In the genomic region with DNA sequence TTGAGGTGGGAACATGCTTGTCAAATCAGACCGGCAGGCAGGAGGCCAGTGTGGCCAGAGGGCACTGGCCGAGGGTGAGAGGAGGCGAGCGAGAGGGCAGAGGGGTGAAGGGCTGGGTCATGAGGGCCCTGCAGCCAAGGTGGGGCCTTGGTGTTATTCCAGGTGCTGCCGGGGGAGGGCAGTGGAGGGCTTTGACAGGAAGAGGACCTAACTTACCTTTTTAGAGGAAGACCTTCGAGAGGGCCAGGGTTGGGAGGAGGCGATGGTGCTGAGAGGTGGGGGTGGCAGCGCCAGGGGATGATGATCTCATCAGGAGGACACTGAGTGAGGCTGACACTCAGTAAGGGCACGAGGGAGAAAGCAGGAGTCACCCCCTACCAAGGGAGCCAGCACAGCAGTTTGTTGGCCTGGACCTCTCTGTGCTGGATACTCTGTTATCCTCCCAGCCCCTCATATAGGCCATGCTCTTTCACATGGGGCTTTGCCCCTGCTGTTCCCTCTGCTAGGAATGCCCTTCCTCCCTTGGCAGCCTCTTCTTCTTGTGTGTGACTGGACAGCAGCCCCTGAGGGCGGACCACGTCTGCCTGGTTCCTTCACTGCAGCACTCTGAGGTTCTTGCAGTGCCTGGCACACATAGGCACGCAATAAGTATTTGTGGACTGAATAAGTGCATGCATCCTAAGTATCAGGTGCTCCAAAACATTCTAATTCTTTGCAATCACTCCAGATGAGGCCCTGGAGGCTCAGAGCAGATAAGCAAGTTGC, we compare ENCODE assay signal across 13 cellular contexts. TPM values are rescaled to one million over a fixed set of nuclear protein-coding genes. Genes with fewer than 3 reads are reported as not detected.
DNase-seq lines count a peak whose midpoint lies in the region; ATAC-seq and TF ChIP-seq lines count a peak whose summit lies in the region.
"Had no signal": no experiment of that assay in that cellular context is flagged by ENCODE, and none has a peak within 500 bp of the region (broad histone marks: within the 10 kb centered on the region; RNA-seq: fewer than 3 reads in every experiment).

No MANE protein-coding gene starts in this region.

- peak overlapping the region; percentile 8 for H3K4me3 Mint-ChIP-seq in activated naive CD4-positive, alpha-beta T cell treated with anti-CD3 and anti-CD28 coated beads, Interleukin-2, amount 50 U/mL, for 24 hours
- no peak overlapping the region for H3K4me3 Mint-ChIP-seq in activated CD8-positive, alpha-beta memory T cell treated with anti-CD3 and anti-CD28 coated beads, Interleukin-2, amount 10 ng/mL, durations not matched to agents 7 days and 5 days
- H3K4me3 Mint-ChIP-seq in type B pancreatic cell = no peak overlapping the region
- H3K4me3 Mint-ChIP-seq: B cell, GM23338 had no signal

- no peak for TF ChIP-seq POLR2A in esophagus muscularis mucosa (IDR thresholded peaks at IDR 0.05; ENCODE audit: low read depth)

- 88% methylated on average over 11 of the region's 12 CpGs for WGBS in hepatocyte (ENCODE audit: low lambda C conversion rate, missing lambda C conversion rate)
- 81% methylated on average over 11 of the region's 12 CpGs for WGBS in esophagus muscularis mucosa

- CTCF ChIA-PET in activated CD8-positive, alpha-beta memory T cell treated with anti-CD3 and anti-CD28 coated beads, Interleukin-2, amount 10 ng/mL, durations not matched to agents 7 days and 5 days (lab: Charles Lee) = interaction anchor here (0.9 to 2.9 kb wide), 8 partner anchors 8 to 319 kb away, joined by 3 to 27 read pairs (median 8); a partner anchor contains a TSS

- H3K9me3 Mint-ChIP-seq in activated naive CD4-positive, alpha-beta T cell treated with anti-CD3 and anti-CD28 coated beads, Interleukin-2, amount 50 U/mL, for 24 hours = no peaks in the 10 kb centered on the region
- H3K9me3 Mint-ChIP-seq in activated CD8-positive, alpha-beta memory T cell treated with anti-CD3 and anti-CD28 coated beads, Interleukin-2, amount 10 ng/mL, durations not matched to agents 7 days and 5 days (ENCODE audit: low read depth) = no peaks in the 10 kb centered on the region
- H3K9me3 Mint-ChIP-seq in type B pancreatic cell = no peaks in the 10 kb centered on the region
- H3K9me3 Mint-ChIP-seq: GM23338 had no signal

- no peak overlapping the region for H3K4me3 ChIP-seq in hepatocyte
- H3K4me3 ChIP-seq in esophagus muscularis mucosa = no peak overlapping the region
- H3K4me3 ChIP-seq: GM23338, testis had no signal

- TF ChIP-seq CTCF in hepatocyte (IDR thresholded peaks at IDR 0.05; ENCODE audit: poor library complexity) (peak; percentile 13), type B pancreatic cell (conservative IDR thresholded peaks at IDR 0.05) (peak; percentile 46), esophagus muscularis mucosa (IDR thresholded peaks at IDR 0.05) (no peak)

- H3K4me2 ChIP-seq in hepatocyte = no peak overlapping the region
- H3K4me2 ChIP-seq: GM23338 had no signal

- no peak for DNase-seq in activated naive CD4-positive, alpha-beta T cell treated with anti-CD3 and anti-CD28 coated beads, Interleukin-2, amount 50 U/mL, for 16 hours
- peak; percentile 40 for DNase-seq in activated CD8-positive, alpha-beta memory T cell treated with anti-CD3 and anti-CD28 coated beads, Interleukin-2, amount 10 ng/mL, durations not matched to agents 7 days and 5 days
- no peak for DNase-seq in hepatocyte (ENCODE audit: low spot score)
- peak; percentile 63 for DNase-seq in type B pancreatic cell (ENCODE audit: extremely low spot score, unreplicated experiment)
- no peak for DNase-seq in stimulated activated CD4-positive, alpha-beta T cell treated with anti-CD3 and anti-CD28 coated beads, Interleukin-4, amount 100 ng/mL, for 1 hour
- no peak for DNase-seq in esophagus muscularis mucosa (ENCODE audit: extremely low spot score)
- no peak for DNase-seq in NCI-H2227 (lab: John Stamatoyannopoulos, UW; ENCODE audit: unreplicated experiment)
- DNase-seq: NCI-H2081 treated with DMSO at 0.1 percent for 48 hours, testis had no signal

- H4K20me1 ChIP-seq in hepatocyte (ENCODE audit: insufficient read depth, poor library complexity, severe bottlenecking) = no peaks in the 10 kb centered on the region

- peaks cover 16% of the 10 kb centered on the region for H3K4me1 Mint-ChIP-seq in activated naive CD4-positive, alpha-beta T cell treated with anti-CD3 and anti-CD28 coated beads, Interleukin-2, amount 50 U/mL, for 24 hours
- peaks cover 88% of the 10 kb centered on the region for H3K4me1 Mint-ChIP-seq in activated CD8-positive, alpha-beta memory T cell treated with anti-CD3 and anti-CD28 coated beads, Interleukin-2, amount 10 ng/mL, durations not matched to agents 7 days and 5 days
- H3K4me1 Mint-ChIP-seq in type B pancreatic cell (ENCODE audit: unreplicated experiment) = peaks cover 15% of the 10 kb centered on the region
- H3K4me1 Mint-ChIP-seq: B cell had no signal

- H3K36me3 Mint-ChIP-seq in activated naive CD4-positive, alpha-beta T cell treated with anti-CD3 and anti-CD28 coated beads, Interleukin-2, amount 50 U/mL, for 24 hours = no peaks in the 10 kb centered on the region
- no peaks in the 10 kb centered on the region for H3K36me3 Mint-ChIP-seq in activated CD8-positive, alpha-beta memory T cell treated with anti-CD3 and anti-CD28 coated beads, Interleukin-2, amount 10 ng/mL, durations not matched to agents 7 days and 5 days
- H3K36me3 Mint-ChIP-seq in type B pancreatic cell = no peaks in the 10 kb centered on the region

- no peaks in the 10 kb centered on the region for H3K27me3 Mint-ChIP-seq in activated naive CD4-positive, alpha-beta T cell treated with anti-CD3 and anti-CD28 coated beads, Interleukin-2, amount 50 U/mL, for 24 hours
- H3K27me3 Mint-ChIP-seq in activated CD8-positive, alpha-beta memory T cell treated with anti-CD3 and anti-CD28 coated beads, Interleukin-2, amount 10 ng/mL, durations not matched to agents 7 days and 5 days = no peaks in the 10 kb centered on the region
- peaks cover 3% of the 10 kb centered on the region for H3K27me3 Mint-ChIP-seq in type B pancreatic cell
- H3K27me3 Mint-ChIP-seq: B cell had no signal

- no peak overlapping the region for H3K27ac Mint-ChIP-seq in activated naive CD4-positive, alpha-beta T cell treated with anti-CD3 and anti-CD28 coated beads, Interleukin-2, amount 50 U/mL, for 24 hours
- H3K27ac Mint-ChIP-seq in activated CD8-positive, alpha-beta memory T cell treated with anti-CD3 and anti-CD28 coated beads, Interleukin-2, amount 10 ng/mL, durations not matched to agents 7 days and 5 days = peak overlapping the region; percentile 83
- H3K27ac Mint-ChIP-seq in type B pancreatic cell = no peak overlapping the region
- H3K27ac Mint-ChIP-seq: B cell, GM23338 had no signal

- no peaks in the 10 kb centered on the region for H3K9me3 ChIP-seq in hepatocyte (ENCODE audit: low read depth)
- no peaks in the 10 kb centered on the region for H3K9me3 ChIP-seq in esophagus muscularis mucosa
- H3K9me3 ChIP-seq: testis had no signal

- ATAC-seq in activated CD8-positive, alpha-beta memory T cell treated with anti-CD3 and anti-CD28 coated beads, Interleukin-2, amount 10 ng/mL, durations not matched to agents 7 days and 5 days = no peak
- ATAC-seq: GM23338 had no signal

- TF ChIP-seq EP300 in esophagus muscularis mucosa (IDR thresholded peaks at IDR 0.05) = no peak

- H2AFZ ChIP-seq in hepatocyte = no peak overlapping the region
- H2AFZ ChIP-seq: GM23338 had no signal

- H3K4me1 ChIP-seq in hepatocyte (ENCODE audit: insufficient read depth) (no peaks in the 10 kb centered on the region), esophagus muscularis mucosa (peaks cover 0 to 4% (median 0%) of the 10 kb centered on the region in 4 donors)
- H3K4me1 ChIP-seq: testis had no signal

- intact Hi-C loops in esophagus muscularis mucosa (cut with DNase I) = no loop called here

- H3K79me2 ChIP-seq in hepatocyte = no peaks in the 10 kb centered on the region

- no peaks in the 10 kb centered on the region for H3K36me3 ChIP-seq in hepatocyte (replicated peaks; ENCODE audit: insufficient read depth, low read depth)
- H3K36me3 ChIP-seq in esophagus muscularis mucosa = no peaks in the 10 kb centered on the region

- H3K27ac ChIP-seq in hepatocyte (no peak overlapping the region), esophagus muscularis mucosa (replicated peaks in 1 of 4) (no peak overlapping the region)
- H3K27ac ChIP-seq: testis had no signal

- no peaks in the 10 kb centered on the region for H3K9me2 ChIP-seq in hepatocyte (replicated peaks; ENCODE audit: insufficient read depth)

- no peaks in the 10 kb centered on the region for H3K27me3 ChIP-seq in hepatocyte
- H3K27me3 ChIP-seq in esophagus muscularis mucosa = peaks cover 0 to 37% (median 0%) of the 10 kb centered on the region in 4 donors
- H3K27me3 ChIP-seq: testis had no signal

RNA-seq across cellular contexts. Expression of a gene that starts 7.5 kb away (rescaled TPM):
- total RNA-seq in activated CD8-positive, alpha-beta memory T cell treated with anti-CD3 and anti-CD28 coated beads, Interleukin-2, amount 10 ng/mL, durations not matched to agents 7 days and 5 days = 10 to 100 TPM in 1 of 2 experiments, 1 to 10 TPM in 1; 9.1 to 17.9 TPM
- total RNA-seq in hepatocyte (8.1 and 8.5 TPM in 2 replicates), type B pancreatic cell (ENCODE audit: low replicate concordance) (7.0 and 12.4 TPM in 2 replicates), esophagus muscularis mucosa (under 1 TPM; under 0.01 to 0.17 (median 0.09) TPM)
- polyA plus RNA-seq in hepatocyte = 7.8 and 9.0 TPM in 2 replicates
- total RNA-seq: lung microvascular endothelial cell had no signal

RNA-seq across cellular contexts. Expression of a gene that starts 44.3 kb away (rescaled TPM):
- total RNA-seq in activated CD8-positive, alpha-beta memory T cell treated with anti-CD3 and anti-CD28 coated beads, Interleukin-2, amount 10 ng/mL, durations not matched to agents 7 days and 5 days = 1 to 10 TPM; 5.0 to 6.4 TPM
- 4.8 and 5.3 TPM in 2 replicates for total RNA-seq in hepatocyte
- polyA plus RNA-seq in hepatocyte = 4.1 and 9.3 TPM in 2 replicates
- total RNA-seq in type B pancreatic cell (ENCODE audit: low replicate concordance) = 9.5 and 10.2 TPM in 2 replicates
- 1 to 10 TPM; 4.0 to 7.5 (median 5.7) TPM for total RNA-seq in esophagus muscularis mucosa

Comparison
In these comparisons a context has a peak if more than half of its experiments do, and no peak if none do; other contexts are left out.
1. DNase-seq: peak in activated CD8-positive, alpha-beta memory T cell treated with anti-CD3 and anti-CD28 coated beads, Interleukin-2, amount 10 ng/mL, durations not matched to agents 7 days and 5 days (single experiment) and type B pancreatic cell (single experiment); none in activated naive CD4-positive, alpha-beta T cell treated with anti-CD3 and anti-CD28 coated beads, Interleukin-2, amount 50 U/mL, for 16 hours (single experiment), hepatocyte (single experiment), stimulated activated CD4-positive, alpha-beta T cell treated with anti-CD3 and anti-CD28 coated beads, Interleukin-4, amount 100 ng/mL, for 1 hour (single experiment), esophagus muscularis mucosa (single experiment) and NCI-H2227 (single experiment).
2. CTCF ChIP-seq: peak in hepatocyte (single experiment) and type B pancreatic cell (single experiment); none in esophagus muscularis mucosa (0 of 3).